23 cellular contexts compared by ENCODE assay signal in the genomic region with DNA sequence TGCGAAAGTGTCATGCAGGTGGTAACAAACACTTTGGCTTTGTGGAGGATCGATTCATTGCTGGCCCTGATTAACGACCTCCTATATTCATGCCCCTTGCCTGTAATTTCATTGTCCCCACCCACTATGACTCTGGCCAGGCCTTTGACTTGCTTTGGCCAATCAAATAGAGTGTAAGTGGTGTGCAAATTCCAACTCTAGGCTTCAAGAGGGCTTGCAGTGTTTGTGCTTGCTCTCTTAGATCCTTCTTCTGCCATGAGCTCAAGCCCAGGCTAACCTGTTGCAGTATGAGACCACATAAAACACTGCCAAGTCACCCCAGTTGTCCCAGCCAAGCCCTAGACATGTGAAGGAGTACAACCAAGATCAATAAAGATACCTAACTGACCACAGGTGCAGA.
"Had no signal": no experiment of that assay in that cellular context is flagged by ENCODE, and none has a peak within 500 bp of the region (broad histone marks: within the 10 kb centered on the region; RNA-seq: fewer than 3 reads in every experiment).

No MANE protein-coding gene starts in this region.

- ATAC-seq: HepG2, K562 had no signal

- H3K4me3 Mint-ChIP-seq: IgD-negative memory B cell had no signal

- H3K36me3 ChIP-seq: SJSA1 had no signal

- H3K36me3 Mint-ChIP-seq: IgD-negative memory B cell had no signal

- H3K27ac ChIP-seq: KMS-11, SJSA1, SK-N-MC had no signal

- H3K4me2 ChIP-seq: KMS-11 had no signal

- H3K27me3 ChIP-seq: SJSA1 had no signal

- H3K9ac ChIP-seq: KMS-11 had no signal

- H3K9me3 Mint-ChIP-seq: IgD-negative memory B cell had no signal

- H3K27ac Mint-ChIP-seq: IgD-negative memory B cell had no signal

- DNase-seq: Kasumi-1, MM.1S, NCI-H1092 treated with DMSO at 0.1 percent for 48 hours, NCI-H1436, NCI-H187, NCI-H2029, NCI-H2081 treated with DMSO at 0.1 percent for 48 hours, NCI-H2171, NCI-H226, NCI-H446, NCI-H510A, NCI-H69, NCI-H774, Right ventricle myocardium superior, RPMI8226, SIG-M5, SW 1271 had no signal

- H3K9me3 ChIP-seq: SJSA1 had no signal

- H3K4me3 ChIP-seq: K562, SJSA1, SK-N-MC had no signal
